Comparison of ENCODE assay signal across 17 cellular contexts in the genomic region with DNA sequence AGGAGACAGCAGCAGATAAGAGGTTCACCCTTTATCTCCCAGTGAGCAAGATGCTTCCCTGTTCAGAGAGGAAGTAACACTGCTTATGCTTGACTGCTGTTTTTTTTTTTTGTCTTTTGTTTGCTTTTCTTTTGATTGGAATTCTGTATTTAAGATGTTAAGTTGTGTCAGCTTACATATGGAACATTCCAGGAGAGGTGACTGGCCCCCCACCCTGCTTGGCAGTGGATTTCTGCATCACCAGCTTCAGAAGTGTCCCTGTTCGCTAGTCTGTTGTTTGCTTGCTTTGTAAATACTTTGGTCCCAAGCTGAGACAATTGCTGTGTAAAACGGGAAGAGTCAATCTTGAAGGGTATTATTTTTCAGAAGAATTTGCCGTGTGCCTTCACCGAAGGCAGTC.
"Had no signal": no experiment of that assay in that cellular context is flagged by ENCODE, and none has a peak within 500 bp of the region (broad histone marks: within the 10 kb centered on the region; RNA-seq: fewer than 3 reads in every experiment).

No MANE protein-coding gene starts in this region.

- H3K27ac ChIP-seq: foreskin keratinocyte, neutrophil, parathyroid adenoma, uterus had no signal

- FAIRE-seq: bronchial epithelial cell, endometrium, TTC549 had no signal

- H3K9me3 ChIP-seq: neutrophil, tibial nerve, uterus had no signal

- ATAC-seq: foreskin keratinocyte; left ventricle myocardium superior; naive thymus-derived CD8-positive, alpha-beta T cell; stimulated activated memory B cell treated with anti-CD40 and anti-IgM and Interleukin-4, amounts not matched to agents 10 μg/mL and 1 μg/mL and 100 μg/mL, for 72 hours had no signal

- H3K36me3 ChIP-seq: uterus had no signal

- DNase-seq: activated CD4-positive, alpha-beta T cell treated with anti-CD3 and anti-CD28 coated beads, Interleukin-2, amount 10 ng/mL, durations not matched to agents 7 days and 5 days; activated CD8-positive, alpha-beta memory T cell treated with anti-CD3 and anti-CD28 coated beads for 24 hours; activated naive CD4-positive, alpha-beta T cell; aorta; foreskin keratinocyte; kidney glomerular epithelial cell; left ventricle myocardium superior; naive thymus-derived CD8-positive, alpha-beta T cell; T-helper 2 cell; uterus had no signal

- H3K4me3 ChIP-seq: tibial nerve, uterus had no signal

- H3K27me3 ChIP-seq: foreskin keratinocyte, neutrophil, tibial nerve, uterus had no signal

- H3K4me1 ChIP-seq: foreskin keratinocyte, parathyroid adenoma, tibial nerve, uterus had no signal

- H3K9ac ChIP-seq: parathyroid adenoma had no signal
